ENCODE assay signal across 3 cellular contexts in the genomic region with DNA sequence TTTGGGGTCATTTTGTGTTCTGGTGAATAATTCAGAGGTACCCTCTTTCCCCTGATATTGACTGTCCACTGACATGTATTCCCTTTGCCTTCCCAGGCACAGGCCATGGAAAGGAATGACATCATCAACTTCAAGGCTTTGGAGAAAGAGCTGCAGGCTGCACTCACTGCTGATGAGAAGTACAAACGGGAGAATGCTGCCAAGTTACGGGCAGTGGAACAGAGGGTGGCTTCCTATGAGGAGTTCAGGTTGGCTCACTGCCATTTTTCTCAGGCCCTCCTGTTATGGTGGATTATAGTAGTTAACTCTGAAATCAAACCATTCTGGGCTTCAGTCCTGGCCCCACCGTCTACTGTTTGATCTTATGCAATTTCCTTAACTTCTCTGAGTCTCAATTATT.
TF ChIP-seq lines count a peak whose summit lies in the region.

No MANE protein-coding gene starts in this region.

TF ChIP-seq in A549, 52 proteins besides CTCF, POLR2A, EP300 and RAD21:
- TF ChIP-seq FOSL2 (IDR thresholded peaks at IDR 0.05) (no peak), FOSL2 (CRISPR knock-in tag; IDR thresholded peaks at IDR 0.05) (no peak), HOXB5 (CRISPR knock-in tag; IDR thresholded peaks at IDR 0.05) (no peak), TP53 (CRISPR knock-in tag; IDR thresholded peaks at IDR 0.05) (no peak), MYC (IDR thresholded peaks at IDR 0.05; ENCODE audit: borderline replicate concordance, low read length) (no peak), RARB (CRISPR knock-in tag; IDR thresholded peaks at IDR 0.05) (no peak), JUNB (IDR thresholded peaks at IDR 0.05) (no peak), FOXS1 (CRISPR knock-in tag; IDR thresholded peaks at IDR 0.05) (no peak), KDM5A (IDR thresholded peaks at IDR 0.05) (no peak), MAZ (IDR thresholded peaks at IDR 0.05; ENCODE audit: borderline replicate concordance, low read depth, low read length) (no peak), ZC3H11A (IDR thresholded peaks at IDR 0.05) (no peak), CEBPB (IDR thresholded peaks at IDR 0.05) (no peak), POLR2AphosphoS2 (conservative IDR thresholded peaks at IDR 0.05; ENCODE audit: low read length) (no peak)
- TF ChIP-seq, protein P1, sequence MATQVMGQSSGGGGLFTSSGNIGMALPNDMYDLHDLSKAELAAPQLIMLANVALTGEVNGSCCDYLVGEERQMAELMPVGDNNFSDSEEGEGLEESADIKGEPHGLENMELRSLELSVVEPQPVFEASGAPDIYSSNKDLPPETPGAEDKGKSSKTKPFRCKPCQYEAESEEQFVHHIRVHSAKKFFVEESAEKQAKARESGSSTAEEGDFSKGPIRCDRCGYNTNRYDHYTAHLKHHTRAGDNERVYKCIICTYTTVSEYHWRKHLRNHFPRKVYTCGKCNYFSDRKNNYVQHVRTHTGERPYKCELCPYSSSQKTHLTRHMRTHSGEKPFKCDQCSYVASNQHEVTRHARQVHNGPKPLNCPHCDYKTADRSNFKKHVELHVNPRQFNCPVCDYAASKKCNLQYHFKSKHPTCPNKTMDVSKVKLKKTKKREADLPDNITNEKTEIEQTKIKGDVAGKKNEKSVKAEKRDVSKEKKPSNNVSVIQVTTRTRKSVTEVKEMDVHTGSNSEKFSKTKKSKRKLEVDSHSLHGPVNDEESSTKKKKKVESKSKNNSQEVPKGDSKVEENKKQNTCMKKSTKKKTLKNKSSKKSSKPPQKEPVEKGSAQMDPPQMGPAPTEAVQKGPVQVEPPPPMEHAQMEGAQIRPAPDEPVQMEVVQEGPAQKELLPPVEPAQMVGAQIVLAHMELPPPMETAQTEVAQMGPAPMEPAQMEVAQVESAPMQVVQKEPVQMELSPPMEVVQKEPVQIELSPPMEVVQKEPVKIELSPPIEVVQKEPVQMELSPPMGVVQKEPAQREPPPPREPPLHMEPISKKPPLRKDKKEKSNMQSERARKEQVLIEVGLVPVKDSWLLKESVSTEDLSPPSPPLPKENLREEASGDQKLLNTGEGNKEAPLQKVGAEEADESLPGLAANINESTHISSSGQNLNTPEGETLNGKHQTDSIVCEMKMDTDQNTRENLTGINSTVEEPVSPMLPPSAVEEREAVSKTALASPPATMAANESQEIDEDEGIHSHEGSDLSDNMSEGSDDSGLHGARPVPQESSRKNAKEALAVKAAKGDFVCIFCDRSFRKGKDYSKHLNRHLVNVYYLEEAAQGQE (IDR thresholded peaks at IDR 0.05), result no peak

TF ChIP-seq in HCT116, 20 proteins besides CTCF, POLR2A, EP300 and RAD21:
- TF ChIP-seq EGR1 (IDR thresholded peaks at IDR 0.05; ENCODE audit: low read depth) (no peak), SIN3A (IDR thresholded peaks at IDR 0.05; ENCODE audit: low read depth) (no peak), SP1 (IDR thresholded peaks at IDR 0.05; ENCODE audit: low read depth) (peak; percentile 22; the same call in 1 of the 2 replicates)

TF ChIP-seq in WTC11, 78 proteins besides CTCF, POLR2A, EP300 and RAD21:
- no peak for TF ChIP-seq CREB1 (CRISPR knock-in tag; IDR thresholded peaks at IDR 0.05)
- TF ChIP-seq, protein P2, sequence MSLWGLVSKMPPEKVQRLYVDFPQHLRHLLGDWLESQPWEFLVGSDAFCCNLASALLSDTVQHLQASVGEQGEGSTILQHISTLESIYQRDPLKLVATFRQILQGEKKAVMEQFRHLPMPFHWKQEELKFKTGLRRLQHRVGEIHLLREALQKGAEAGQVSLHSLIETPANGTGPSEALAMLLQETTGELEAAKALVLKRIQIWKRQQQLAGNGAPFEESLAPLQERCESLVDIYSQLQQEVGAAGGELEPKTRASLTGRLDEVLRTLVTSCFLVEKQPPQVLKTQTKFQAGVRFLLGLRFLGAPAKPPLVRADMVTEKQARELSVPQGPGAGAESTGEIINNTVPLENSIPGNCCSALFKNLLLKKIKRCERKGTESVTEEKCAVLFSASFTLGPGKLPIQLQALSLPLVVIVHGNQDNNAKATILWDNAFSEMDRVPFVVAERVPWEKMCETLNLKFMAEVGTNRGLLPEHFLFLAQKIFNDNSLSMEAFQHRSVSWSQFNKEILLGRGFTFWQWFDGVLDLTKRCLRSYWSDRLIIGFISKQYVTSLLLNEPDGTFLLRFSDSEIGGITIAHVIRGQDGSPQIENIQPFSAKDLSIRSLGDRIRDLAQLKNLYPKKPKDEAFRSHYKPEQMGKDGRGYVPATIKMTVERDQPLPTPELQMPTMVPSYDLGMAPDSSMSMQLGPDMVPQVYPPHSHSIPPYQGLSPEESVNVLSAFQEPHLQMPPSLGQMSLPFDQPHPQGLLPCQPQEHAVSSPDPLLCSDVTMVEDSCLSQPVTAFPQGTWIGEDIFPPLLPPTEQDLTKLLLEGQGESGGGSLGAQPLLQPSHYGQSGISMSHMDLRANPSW (CRISPR knock-in tag; conservative IDR thresholded peaks at IDR 0.05; ENCODE audit: low read depth), result no peak
- TF ChIP-seq ZNF263 (CRISPR knock-in tag; IDR thresholded peaks at IDR 0.05; ENCODE audit: low read depth), result no peak
- no peak for TF ChIP-seq NR2C2 (CRISPR knock-in tag; IDR thresholded peaks at IDR 0.05)
- TF ChIP-seq, protein P3, sequence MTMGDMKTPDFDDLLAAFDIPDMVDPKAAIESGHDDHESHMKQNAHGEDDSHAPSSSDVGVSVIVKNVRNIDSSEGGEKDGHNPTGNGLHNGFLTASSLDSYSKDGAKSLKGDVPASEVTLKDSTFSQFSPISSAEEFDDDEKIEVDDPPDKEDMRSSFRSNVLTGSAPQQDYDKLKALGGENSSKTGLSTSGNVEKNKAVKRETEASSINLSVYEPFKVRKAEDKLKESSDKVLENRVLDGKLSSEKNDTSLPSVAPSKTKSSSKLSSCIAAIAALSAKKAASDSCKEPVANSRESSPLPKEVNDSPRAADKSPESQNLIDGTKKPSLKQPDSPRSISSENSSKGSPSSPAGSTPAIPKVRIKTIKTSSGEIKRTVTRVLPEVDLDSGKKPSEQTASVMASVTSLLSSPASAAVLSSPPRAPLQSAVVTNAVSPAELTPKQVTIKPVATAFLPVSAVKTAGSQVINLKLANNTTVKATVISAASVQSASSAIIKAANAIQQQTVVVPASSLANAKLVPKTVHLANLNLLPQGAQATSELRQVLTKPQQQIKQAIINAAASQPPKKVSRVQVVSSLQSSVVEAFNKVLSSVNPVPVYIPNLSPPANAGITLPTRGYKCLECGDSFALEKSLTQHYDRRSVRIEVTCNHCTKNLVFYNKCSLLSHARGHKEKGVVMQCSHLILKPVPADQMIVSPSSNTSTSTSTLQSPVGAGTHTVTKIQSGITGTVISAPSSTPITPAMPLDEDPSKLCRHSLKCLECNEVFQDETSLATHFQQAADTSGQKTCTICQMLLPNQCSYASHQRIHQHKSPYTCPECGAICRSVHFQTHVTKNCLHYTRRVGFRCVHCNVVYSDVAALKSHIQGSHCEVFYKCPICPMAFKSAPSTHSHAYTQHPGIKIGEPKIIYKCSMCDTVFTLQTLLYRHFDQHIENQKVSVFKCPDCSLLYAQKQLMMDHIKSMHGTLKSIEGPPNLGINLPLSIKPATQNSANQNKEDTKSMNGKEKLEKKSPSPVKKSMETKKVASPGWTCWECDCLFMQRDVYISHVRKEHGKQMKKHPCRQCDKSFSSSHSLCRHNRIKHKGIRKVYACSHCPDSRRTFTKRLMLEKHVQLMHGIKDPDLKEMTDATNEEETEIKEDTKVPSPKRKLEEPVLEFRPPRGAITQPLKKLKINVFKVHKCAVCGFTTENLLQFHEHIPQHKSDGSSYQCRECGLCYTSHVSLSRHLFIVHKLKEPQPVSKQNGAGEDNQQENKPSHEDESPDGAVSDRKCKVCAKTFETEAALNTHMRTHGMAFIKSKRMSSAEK (CRISPR knock-in tag; IDR thresholded peaks at IDR 0.05; ENCODE audit: borderline replicate concordance), result no peak
- TF ChIP-seq ZNF317 (CRISPR knock-in tag; IDR thresholded peaks at IDR 0.05; ENCODE audit: borderline replicate concordance, low read depth), result no peak
- TF ChIP-seq FOXJ3 (CRISPR knock-in tag; IDR thresholded peaks at IDR 0.05; ENCODE audit: borderline replicate concordance), result no peak
- TF ChIP-seq, protein P4, sequence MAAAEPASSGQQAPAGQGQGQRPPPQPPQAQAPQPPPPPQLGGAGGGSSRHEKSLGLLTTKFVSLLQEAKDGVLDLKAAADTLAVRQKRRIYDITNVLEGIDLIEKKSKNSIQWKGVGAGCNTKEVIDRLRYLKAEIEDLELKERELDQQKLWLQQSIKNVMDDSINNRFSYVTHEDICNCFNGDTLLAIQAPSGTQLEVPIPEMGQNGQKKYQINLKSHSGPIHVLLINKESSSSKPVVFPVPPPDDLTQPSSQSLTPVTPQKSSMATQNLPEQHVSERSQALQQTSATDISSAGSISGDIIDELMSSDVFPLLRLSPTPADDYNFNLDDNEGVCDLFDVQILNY (CRISPR knock-in tag; IDR thresholded peaks at IDR 0.05), result no peak
